Comparison of ENCODE assay signal across 33 cellular contexts in the genomic region with DNA sequence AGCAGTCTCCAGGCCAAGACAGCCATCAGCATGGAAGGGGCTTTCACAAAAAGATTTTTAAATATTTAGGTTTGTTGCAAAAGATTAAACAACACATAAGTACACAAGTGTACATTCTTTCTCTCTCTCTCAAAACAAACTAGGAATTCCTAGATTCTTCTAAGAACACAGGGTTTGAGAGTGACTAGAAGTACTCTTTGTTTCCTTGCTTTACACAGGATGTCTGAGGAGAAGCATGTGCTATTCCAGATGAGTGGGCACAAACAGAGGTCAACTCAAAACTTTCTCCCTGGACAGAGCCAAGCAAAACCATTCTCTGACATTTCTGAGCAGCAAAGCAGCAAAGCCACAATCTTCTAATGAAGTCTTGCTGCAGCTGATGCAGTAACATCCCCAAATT.
DNase-seq lines count a peak whose midpoint lies in the region; ATAC-seq, FAIRE-seq and TF ChIP-seq lines count a peak whose summit lies in the region.
"Had no signal": no experiment of that assay in that cellular context is flagged by ENCODE, and none has a peak within 500 bp of the region (broad histone marks: within the 10 kb centered on the region; RNA-seq: fewer than 3 reads in every experiment).

No MANE protein-coding gene starts in this region.

- BruUV-seq in HepG2 (replicated peaks; lab: Mats Ljungman, UMichigan) = no TSS peak

- peak overlapping the region; percentile 31 for H3K27ac ChIP-seq in SJSA1
- peak overlapping the region; percentile 69 to 73 (median 71) for H3K27ac ChIP-seq in thyroid gland
- H3K27ac ChIP-seq in HepG2 (ENCODE audit: extremely low read length, insufficient read depth, low read length) = no peak overlapping the region
- H3K27ac ChIP-seq: adrenal gland, breast epithelium, C4-2B, esophagus muscularis mucosa, left lung, RWPE1, tibial nerve, WERI-Rb-1 had no signal

- DNase-seq in SJSA1 (ENCODE audit: low read depth in 1 of 2, low spot score in 2 of 2) (peak in 1 of 2 experiments; percentile 78), epithelial cell of proximal tubule (ENCODE audit: low read depth) (peak; percentile 29), thyroid gland (peak; percentile 38 to 45), HepG2 (ENCODE audit: low spot score) (no peak), T-helper 2 cell (no peak), NCI-H526 (lab: John Stamatoyannopoulos, UW) (no peak)
- DNase-seq: activated CD4-positive, alpha-beta T cell treated with anti-CD3 and anti-CD28 coated beads, Interleukin-2, amount 10 ng/mL, durations not matched to agents 7 days and 5 days; activated naive CD4-positive, alpha-beta T cell; activated T-cell treated with anti-CD3 and anti-CD28 coated beads, Interleukin-2, amount 50 U/mL, for 72 hours; adrenal gland; DND-41; effector memory CD8-positive, alpha-beta T cell; H9; hippocampal formation; KBM-7; left lung; mesendoderm; NCI-H146; NCI-H2107; NCI-H446 treated with DMSO at 0.1 percent for 48 hours; nucleus accumbens; stimulated activated CD4-positive, alpha-beta T cell treated with anti-CD3 and anti-CD28 coated beads, Interleukin-1b, Interleukin-23, amount 100 ng/mL, for 48 hours; stimulated activated CD8-positive, alpha-beta memory T cell treated with anti-CD3 and anti-CD28 coated beads, Interleukin-4, amount 100 ng/mL, for 48 hours; stimulated activated naive CD8-positive, alpha-beta T cell treated with anti-CD3 and anti-CD28 coated beads, Interleukin-15, amount 100 ng/mL, for 72 hours; WERI-Rb-1 had no signal

- H3K4me2 ChIP-seq in HepG2 (ENCODE audit: low read depth, low read length) = no peak overlapping the region
- H3K4me2 ChIP-seq: smooth muscle cell had no signal

- no peaks in the 10 kb centered on the region for H3K27me3 ChIP-seq in SJSA1 (replicated peaks)
- no peaks in the 10 kb centered on the region for H3K27me3 ChIP-seq in thyroid gland
- no peaks in the 10 kb centered on the region for H3K27me3 ChIP-seq in HepG2 (ENCODE audit: control insufficient read depth in 1 of 2, insufficient read depth in 2 of 2, low read length in 2 of 2)
- H3K27me3 ChIP-seq: adrenal gland, breast epithelium, esophagus muscularis mucosa, left lung, tibial nerve had no signal

- TF ChIP-seq RAD21 in HepG2 (CRISPR knock-in tag; IDR thresholded peaks at IDR 0.05) = no peak

- POLR2A ChIA-PET in HepG2 (lab: Yijun Ruan, JAX) = no interaction called here

- H3K9me3 ChIP-seq in SJSA1 (replicated peaks) (no peaks in the 10 kb centered on the region), thyroid gland (no peaks in the 10 kb centered on the region), HepG2 (ENCODE audit: low read length) (no peaks in the 10 kb centered on the region)
- H3K9me3 ChIP-seq: adrenal gland, breast epithelium, esophagus muscularis mucosa, left lung, tibial nerve had no signal

- H3K9me3 Mint-ChIP-seq in nephron = peaks cover 10% of the 10 kb centered on the region
- H3K9me3 Mint-ChIP-seq: activated CD4-positive, alpha-beta T cell treated with anti-CD3 and anti-CD28 coated beads, Interleukin-2, amount 10 ng/mL, durations not matched to agents 7 days and 5 days; activated T-cell treated with anti-CD3 and anti-CD28 coated beads, Interleukin-2, amount 50 U/mL, for 72 hours; effector memory CD8-positive, alpha-beta T cell had no signal

- H3K27ac Mint-ChIP-seq in nephron = peak overlapping the region; percentile 1 to 81 (median 43)
- H3K27ac Mint-ChIP-seq: activated CD4-positive, alpha-beta T cell treated with anti-CD3 and anti-CD28 coated beads, Interleukin-2, amount 10 ng/mL, durations not matched to agents 7 days and 5 days; activated T-cell treated with anti-CD3 and anti-CD28 coated beads, Interleukin-2, amount 50 U/mL, for 72 hours; effector memory CD8-positive, alpha-beta T cell; H9; stimulated activated naive CD8-positive, alpha-beta T cell treated with anti-CD3 and anti-CD28 coated beads, Interleukin-15, amount 100 ng/mL, for 72 hours had no signal

- peaks cover 2% of the 10 kb centered on the region for H3K79me2 ChIP-seq in HepG2 (ENCODE audit: insufficient read depth, low read length)

- H4K20me1 ChIP-seq in HepG2 (ENCODE audit: insufficient read depth, low read length) = no peaks in the 10 kb centered on the region

- H3K36me3 ChIP-seq in SJSA1 (no peaks in the 10 kb centered on the region), thyroid gland (no peaks in the 10 kb centered on the region), HepG2 (replicated peaks in 1 of 2; ENCODE audit: control insufficient read depth in 1 of 2, insufficient read depth in 2 of 2, low read length in 2 of 2) (no peaks in the 10 kb centered on the region)
- H3K36me3 ChIP-seq: adrenal gland, breast epithelium, left lung had no signal

- ATAC-seq in HepG2 = no peak
- ATAC-seq: activated T-cell treated with anti-CD3 and anti-CD28 coated beads, Interleukin-2, amount 50 U/mL, for 72 hours; effector memory CD8-positive, alpha-beta T cell; left lung; stimulated activated naive CD8-positive, alpha-beta T cell treated with anti-CD3 and anti-CD28 coated beads, Interleukin-15, amount 100 ng/mL, for 72 hours had no signal

- FAIRE-seq in HepG2 (lab: Jason Lieb, UNC) = no peak
- FAIRE-seq: colon had no signal

- peaks cover 14% of the 10 kb centered on the region for H3K4me1 Mint-ChIP-seq in nephron
- H3K4me1 Mint-ChIP-seq: activated CD4-positive, alpha-beta T cell treated with anti-CD3 and anti-CD28 coated beads, Interleukin-2, amount 10 ng/mL, durations not matched to agents 7 days and 5 days; stimulated activated naive CD8-positive, alpha-beta T cell treated with anti-CD3 and anti-CD28 coated beads, Interleukin-15, amount 100 ng/mL, for 72 hours had no signal

- no peaks in the 10 kb centered on the region for H3K27me3 Mint-ChIP-seq in nephron (ENCODE audit: low read depth)
- H3K27me3 Mint-ChIP-seq: activated CD4-positive, alpha-beta T cell treated with anti-CD3 and anti-CD28 coated beads, Interleukin-2, amount 10 ng/mL, durations not matched to agents 7 days and 5 days; effector memory CD8-positive, alpha-beta T cell; stimulated activated naive CD8-positive, alpha-beta T cell treated with anti-CD3 and anti-CD28 coated beads, Interleukin-15, amount 100 ng/mL, for 72 hours had no signal

- TF ChIP-seq CTCF in epithelial cell of proximal tubule (conservative IDR thresholded peaks at IDR 0.05; ENCODE audit: low read depth, low read length) = no peak
- no peak for TF ChIP-seq CTCF in nephron (IDR thresholded peaks at IDR 0.05; ENCODE audit: unreplicated experiment in 3 of 3)
- TF ChIP-seq CTCF in thyroid gland (IDR thresholded peaks at IDR 0.05) = no peak
- TF ChIP-seq CTCF in HepG2 (CRISPR knock-in tag; IDR thresholded peaks at IDR 0.05) = no peak

- intact Hi-C loops in thyroid gland (cut with DNase I) = no loop called here
- intact Hi-C loops in HepG2 (cut with micrococcal nuclease; ENCODE audit: unreplicated experiment) = no loop called here

- CTCF ChIA-PET in HepG2 (lab: Yijun Ruan, JAX; ENCODE audit: low intra/inter-chr PET ratio, low total read pairs) = no interaction called here

- no peak overlapping the region for H3K4me3 ChIP-seq in SJSA1
- H3K4me3 ChIP-seq in epithelial cell of proximal tubule (ENCODE audit: low read depth, low read length) = no peak overlapping the region
- H3K4me3 ChIP-seq in thyroid gland (replicated peaks in 1 of 3) = no peak overlapping the region
- no peak overlapping the region for H3K4me3 ChIP-seq in HepG2 (replicated peaks in 1 of 3; ENCODE audit: insufficient read depth in 1 of 3, low read depth in 2 of 3, low read length in 3 of 3)
- H3K4me3 ChIP-seq: adrenal gland, breast epithelium, esophagus muscularis mucosa, left lung, smooth muscle cell, tibial nerve had no signal

- TF ChIP-seq POLR2A in thyroid gland (IDR thresholded peaks at IDR 0.05) (no peak), HepG2 (IDR thresholded peaks at IDR 0.05; ENCODE audit: insufficient read depth in 1 of 2, low read depth in 2 of 2, low read length in 2 of 2) (no peak)

- in situ Hi-C loops in HepG2 (cut with HindIII; ENCODE audit: extremely low pct_ligation_motif_present, low pct_unique_long_range_greater_than_20kb) = no loop called here

- H3K4me3 Mint-ChIP-seq in nephron = no peak overlapping the region
- H3K4me3 Mint-ChIP-seq: activated CD4-positive, alpha-beta T cell treated with anti-CD3 and anti-CD28 coated beads, Interleukin-2, amount 10 ng/mL, durations not matched to agents 7 days and 5 days; activated T-cell treated with anti-CD3 and anti-CD28 coated beads, Interleukin-2, amount 50 U/mL, for 72 hours; effector memory CD8-positive, alpha-beta T cell; H9; stimulated activated naive CD8-positive, alpha-beta T cell treated with anti-CD3 and anti-CD28 coated beads, Interleukin-15, amount 100 ng/mL, for 72 hours had no signal

- H3K9ac ChIP-seq in HepG2 (ENCODE audit: insufficient read depth, low read depth, low read length) = no peak overlapping the region

- no peak overlapping the region for H2AFZ ChIP-seq in HepG2 (ENCODE audit: low read length)

- peaks cover 26% of the 10 kb centered on the region for H3K36me3 Mint-ChIP-seq in nephron (ENCODE audit: low read depth)

- H3K4me1 ChIP-seq in SJSA1 (replicated peaks) = peaks cover 56% of the 10 kb centered on the region
- H3K4me1 ChIP-seq in thyroid gland = peaks cover 20 to 28% of the 10 kb centered on the region in 2 donors
- no peaks in the 10 kb centered on the region for H3K4me1 ChIP-seq in HepG2 (ENCODE audit: insufficient read depth, low read length)
- H3K4me1 ChIP-seq: breast epithelium, left lung had no signal

- TF ChIP-seq EP300 in HepG2 (IDR thresholded peaks at IDR 0.05; ENCODE audit: low read depth in 2 of 2, low read length in 2 of 2) (no peak), HepG2 (CRISPR knock-in tag; IDR thresholded peaks at IDR 0.05; ENCODE audit: borderline replicate concordance) (no peak)

TF ChIP-seq in HepG2, 621 proteins besides CTCF, POLR2A, EP300 and RAD21 (continues in another document):
- TF ChIP-seq MIER3 (CRISPR knock-in tag; IDR thresholded peaks at IDR 0.05; ENCODE audit: borderline replicate concordance) (no peak), SP5 (CRISPR knock-in tag; IDR thresholded peaks at IDR 0.05; ENCODE audit: borderline replicate concordance, low read depth) (no peak)
- TF ChIP-seq, protein P1, sequence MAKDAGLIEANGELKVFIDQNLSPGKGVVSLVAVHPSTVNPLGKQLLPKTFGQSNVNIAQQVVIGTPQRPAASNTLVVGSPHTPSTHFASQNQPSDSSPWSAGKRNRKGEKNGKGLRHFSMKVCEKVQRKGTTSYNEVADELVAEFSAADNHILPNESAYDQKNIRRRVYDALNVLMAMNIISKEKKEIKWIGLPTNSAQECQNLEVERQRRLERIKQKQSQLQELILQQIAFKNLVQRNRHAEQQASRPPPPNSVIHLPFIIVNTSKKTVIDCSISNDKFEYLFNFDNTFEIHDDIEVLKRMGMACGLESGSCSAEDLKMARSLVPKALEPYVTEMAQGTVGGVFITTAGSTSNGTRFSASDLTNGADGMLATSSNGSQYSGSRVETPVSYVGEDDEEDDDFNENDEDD (CRISPR knock-in tag; IDR thresholded peaks at IDR 0.05; ENCODE audit: borderline replicate concordance) = no peak

Comparison
In these comparisons a context has a peak if more than half of its experiments do, and no peak if none do; other contexts are left out.
1. DNase-seq: peak in epithelial cell of proximal tubule (single experiment) and thyroid gland (2 of 2); none in HepG2 (single experiment), T-helper 2 cell (0 of 5) and NCI-H526 (0 of 2).